ENCODE assay signal across 10 cellular contexts in the genomic region with DNA sequence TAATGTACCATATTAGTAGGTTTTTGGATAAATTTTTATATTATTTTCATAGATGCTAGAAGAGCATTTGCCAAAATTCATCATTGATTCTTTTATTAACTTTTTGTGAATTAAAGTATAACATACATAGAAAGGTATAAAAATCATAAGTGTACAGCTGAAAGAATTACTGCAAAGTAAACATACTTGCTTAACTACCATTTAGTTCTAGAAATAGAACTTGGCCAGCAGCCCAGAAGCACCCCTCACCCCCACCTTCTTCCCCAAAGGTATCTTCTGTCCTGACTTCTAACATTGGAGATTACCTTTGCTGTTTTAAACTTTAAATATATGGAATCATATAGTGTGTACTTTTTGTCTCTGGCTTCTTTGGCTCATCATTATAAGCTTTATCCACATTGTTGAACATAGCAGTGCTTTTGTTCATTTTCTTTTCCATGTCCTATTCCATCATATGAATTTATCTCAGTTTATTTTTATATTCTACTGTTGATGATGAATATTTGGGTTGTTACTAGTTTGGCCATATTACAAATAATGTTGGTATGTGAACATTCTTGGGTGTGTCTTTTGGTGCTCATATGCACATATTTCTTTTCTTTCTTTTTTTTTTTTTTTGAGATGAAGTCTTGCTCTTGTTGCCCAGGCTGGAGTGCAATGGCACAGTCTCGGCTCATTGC.
A peak's percentile ranks its signal among the peaks of the same experiment; 100 is the strongest.
DNase-seq lines count a peak whose midpoint lies in the region; ATAC-seq, FAIRE-seq and TF ChIP-seq lines count a peak whose summit lies in the region.
"Had no signal": no experiment of that assay in that cellular context is flagged by ENCODE, and none has a peak within 500 bp of the region (broad histone marks: within the 10 kb centered on the region; RNA-seq: fewer than 3 reads in every experiment).

No MANE protein-coding gene starts in this region.

- DNase-seq in A549 (ENCODE audit: low read depth in 1 of 2, low spot score in 1 of 2) (peak in 1 of 2 experiments; percentile 39), HPDE6-E6E7 (ENCODE audit: extremely low spot score) (peak; percentile 25), Panc1 (ENCODE audit: low read depth, low spot score) (peak; percentile 10), fibroblast of villous mesenchyme (ENCODE audit: low read depth) (peak; percentile 53), head of caudate nucleus (no peak), T-helper 1 cell (no peak), H7 (no peak)
- DNase-seq: activated T-cell treated with anti-CD3 and anti-CD28 coated beads for 4 hours had no signal

- TF ChIP-seq RAD21 in A549 (conservative IDR thresholded peaks at IDR 0.05 in 1 of 2, IDR thresholded peaks at IDR 0.05 in 1 of 2) = no peak

- H3K27ac ChIP-seq in A549 (peak overlapping the region; percentile 50 to 59; a peak in 2 of 6 replicates), Panc1 (ENCODE audit: low read length) (no peak overlapping the region)

- peak overlapping the region; percentile 51 for H3K4me2 ChIP-seq in A549

- TF ChIP-seq CTCF in A549 (IDR thresholded peaks at IDR 0.05) = no peak
- TF ChIP-seq CTCF in Panc1 (IDR thresholded peaks at IDR 0.05) = no peak
- TF ChIP-seq CTCF in fibroblast of villous mesenchyme (IDR thresholded peaks at IDR 0.05; ENCODE audit: insufficient read depth, low read depth, low read length) = no peak

- no peak for TF ChIP-seq EP300 in A549 (IDR thresholded peaks at IDR 0.05)

- peak in 1 of 2 experiments; percentile 69; a peak in 3 of 6 replicates for ATAC-seq in A549
- ATAC-seq in Panc1 = no peak
- no peak for ATAC-seq in GM19035 (IDR thresholded peaks at IDR 0.05; ENCODE audit: unreplicated experiment)

- intact Hi-C loops in Panc1 (cut with micrococcal nuclease; ENCODE audit: unreplicated experiment) = no loop called here
- intact Hi-C loops in head of caudate nucleus (cut with DNase I) = no loop called here

- no peaks in the 10 kb centered on the region for H3K27me3 ChIP-seq in Panc1 (ENCODE audit: control insufficient read depth, insufficient read depth, low read length)
- no peaks in the 10 kb centered on the region for H3K27me3 ChIP-seq in H7 (ENCODE audit: control insufficient read depth, insufficient read depth, low read length)

- POLR2A ChIA-PET in A549 (lab: Yijun Ruan, JAX) (no interaction called here), Panc1 (lab: Charles Lee) (no interaction called here)

- H3K36me3 ChIP-seq in Panc1 (ENCODE audit: control insufficient read depth, insufficient read depth, low read length) (no peaks in the 10 kb centered on the region), H7 (replicated peaks; ENCODE audit: control insufficient read depth, insufficient read depth, low read length) (no peaks in the 10 kb centered on the region)

- in situ Hi-C loops in Panc1 (cut with HindIII; ENCODE audit: low pct_unique_long_range_greater_than_20kb, low sequenced_read_pairs) = no loop called here

- FAIRE-seq in A549 (lab: Jason Lieb, UNC) = no peak
- FAIRE-seq: D721Med had no signal

- H3K4me3 ChIP-seq in A549 = no peak overlapping the region
- H3K4me3 ChIP-seq in Panc1 (ENCODE audit: low read depth in 2 of 2, low read length in 2 of 2) = no peak overlapping the region
- no peak overlapping the region for H3K4me3 ChIP-seq in fibroblast of villous mesenchyme (ENCODE audit: low read depth, low read length)
- no peak overlapping the region for H3K4me3 ChIP-seq in H7 (ENCODE audit: insufficient read depth, low read depth, low read length)

- CTCF ChIA-PET in A549 (lab: Yijun Ruan, JAX) = no interaction called here
- CTCF ChIA-PET in Panc1 (lab: Charles Lee) = no interaction called here

- H3K9me3 ChIP-seq in A549 (no peaks in the 10 kb centered on the region), Panc1 (ENCODE audit: control insufficient read depth, insufficient read depth, low read depth, low read length) (no peaks in the 10 kb centered on the region)

- H3K4me1 ChIP-seq in A549 (peaks cover 27% of the 10 kb centered on the region), Panc1 (ENCODE audit: control insufficient read depth, insufficient read depth, low read length) (peaks cover 5% of the 10 kb centered on the region; the same call in 1 of the 2 replicates)

- TF ChIP-seq POLR2A in A549 (IDR thresholded peaks at IDR 0.05; ENCODE audit: low read length) = no peak

- no TSS peak for BruUV-seq in Panc1 (replicated peaks; lab: Mats Ljungman, UMichigan)

- WGBS in A549 (ENCODE audit: missing lambda C conversion rate) = 53% methylated on average over 1 of the region's 1 CpG

TF ChIP-seq in A549, 52 proteins besides CTCF, POLR2A, EP300 and RAD21:
- TF ChIP-seq FOSL2 (IDR thresholded peaks at IDR 0.05) = no peak
- peak; percentile 37; the same call in 1 of the 2 replicates for TF ChIP-seq FOSL2 (CRISPR knock-in tag; IDR thresholded peaks at IDR 0.05)
- TF ChIP-seq, protein P1, sequence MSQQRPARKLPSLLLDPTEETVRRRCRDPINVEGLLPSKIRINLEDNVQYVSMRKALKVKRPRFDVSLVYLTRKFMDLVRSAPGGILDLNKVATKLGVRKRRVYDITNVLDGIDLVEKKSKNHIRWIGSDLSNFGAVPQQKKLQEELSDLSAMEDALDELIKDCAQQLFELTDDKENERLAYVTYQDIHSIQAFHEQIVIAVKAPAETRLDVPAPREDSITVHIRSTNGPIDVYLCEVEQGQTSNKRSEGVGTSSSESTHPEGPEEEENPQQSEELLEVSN (IDR thresholded peaks at IDR 0.05; ENCODE audit: borderline replicate concordance, low read depth) = no peak

Comparison
In these comparisons a context has a peak if more than half of its experiments do, and no peak if none do; other contexts are left out.
1. DNase-seq: peak in HPDE6-E6E7 (single experiment), Panc1 (single experiment) and fibroblast of villous mesenchyme (single experiment); none in head of caudate nucleus (0 of 42), T-helper 1 cell (0 of 5) and H7 (single experiment).